Comparison of ENCODE assay signal across 17 cellular contexts in the genomic region with DNA sequence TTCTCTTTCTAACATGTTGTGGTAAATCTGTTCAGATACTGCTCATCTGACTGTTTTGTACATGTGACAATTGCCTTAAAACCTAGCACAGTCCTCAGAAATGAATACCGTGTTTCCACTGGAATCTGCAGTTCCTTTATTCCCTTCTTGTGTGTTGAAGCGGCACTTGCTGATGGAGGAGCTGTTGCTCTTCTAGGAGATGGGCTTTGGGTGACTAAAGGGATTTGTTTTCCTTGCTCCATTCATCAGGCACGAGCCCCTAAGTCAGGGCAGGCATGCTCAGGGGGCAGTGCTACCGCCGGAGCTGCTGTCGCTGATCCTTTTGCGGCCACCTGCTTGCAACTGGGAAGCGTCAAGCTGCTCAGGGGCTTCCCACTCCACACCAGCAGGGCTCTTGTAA.
"Had no signal": no experiment of that assay in that cellular context is flagged by ENCODE, and none has a peak within 500 bp of the region (broad histone marks: within the 10 kb centered on the region; RNA-seq: fewer than 3 reads in every experiment).

No MANE protein-coding gene starts in this region.

- H3K4me3 Mint-ChIP-seq: natural killer cell; stimulated activated naive CD8-positive, alpha-beta T cell treated with anti-CD3 and anti-CD28 coated beads, Interleukin-15, amount 100 ng/mL, for 72 hours had no signal

- H3K4me3 ChIP-seq: hepatocyte, testis, upper lobe of right lung had no signal

- H3K79me2 ChIP-seq: hepatocyte had no signal

- H3K27me3 Mint-ChIP-seq: stimulated activated naive CD8-positive, alpha-beta T cell treated with anti-CD3 and anti-CD28 coated beads, Interleukin-15, amount 100 ng/mL, for 72 hours had no signal

- DNase-seq: activated CD4-positive, alpha-beta T cell treated with anti-CD3 and anti-CD28 coated beads, Interleukin-2, amount 50 U/mL, for 48 hours; activated CD4-positive, CD25-positive, alpha-beta regulatory T cell treated with anti-CD3 and anti-CD28 coated beads, Interleukin-2, amount 50 U/mL, for 72 hours; activated T-cell treated with anti-CD3 and anti-CD28 coated beads, Interleukin-2, amount 50 U/mL, for 48 hours; central memory CD4-positive, alpha-beta T cell; cortex of kidney; effector CD8-positive, alpha-beta T cell; kidney glomerular epithelial cell; midbrain; natural killer cell; occipital lobe; stimulated activated CD4-positive, alpha-beta T cell treated with anti-CD3 and anti-CD28 coated beads, Interleukin-2, amount 100 ng/mL, for 48 hours; stimulated activated CD8-positive, alpha-beta memory T cell treated with anti-CD3 and anti-CD28 coated beads, Interleukin-4, amount 100 ng/mL, for 48 hours; stimulated activated naive CD8-positive, alpha-beta T cell treated with anti-CD3 and anti-CD28 coated beads, Interleukin-15, amount 100 ng/mL, for 72 hours; SW 1271; testis; upper lobe of right lung had no signal

- H2AFZ ChIP-seq: hepatocyte had no signal

- H3K27ac ChIP-seq: hepatocyte, testis, upper lobe of right lung had no signal

- H3K9me3 ChIP-seq: testis, upper lobe of right lung had no signal

- H3K27me3 ChIP-seq: hepatocyte, testis, upper lobe of right lung had no signal

- H3K36me3 Mint-ChIP-seq: natural killer cell had no signal

- H3K27ac Mint-ChIP-seq: natural killer cell; stimulated activated naive CD8-positive, alpha-beta T cell treated with anti-CD3 and anti-CD28 coated beads, Interleukin-15, amount 100 ng/mL, for 72 hours had no signal

- ATAC-seq: natural killer cell; stimulated activated naive CD8-positive, alpha-beta T cell treated with anti-CD3 and anti-CD28 coated beads, Interleukin-15, amount 100 ng/mL, for 72 hours; upper lobe of right lung had no signal

- H3K9me3 Mint-ChIP-seq: natural killer cell; stimulated activated naive CD8-positive, alpha-beta T cell treated with anti-CD3 and anti-CD28 coated beads, Interleukin-15, amount 100 ng/mL, for 72 hours had no signal

- H3K4me2 ChIP-seq: hepatocyte had no signal

- H3K4me1 ChIP-seq: testis had no signal
